Comparison of ENCODE assay signal across 17 cellular contexts in genomic region chr1:230273141-230273710, GRCh38.
A peak's percentile ranks its signal among the peaks of the same experiment; 100 is the strongest.
DNase-seq lines count a peak whose midpoint lies in the region; ATAC-seq and TF ChIP-seq lines count a peak whose summit lies in the region.
"Had no signal": no experiment of that assay in that cellular context is flagged by ENCODE, and none has a peak within 500 bp of the region (broad histone marks: within the 10 kb centered on the region; RNA-seq: fewer than 3 reads in every experiment).

No MANE protein-coding gene starts in this region.

- intact Hi-C loops in activated CD4-positive, alpha-beta memory T cell treated with anti-CD3 and anti-CD28 coated beads for 36 hours (cut with micrococcal nuclease): no loop called here
- intact Hi-C loops in uterus (cut with DNase I; ENCODE audit: low total_unique reads): no loop called here

- H3K9me3 Mint-ChIP-seq in activated naive CD4-positive, alpha-beta T cell treated with anti-CD3 and anti-CD28 coated beads, Interleukin-2, amount 10 ng/mL, durations not matched to agents 7 days and 5 days: no peaks in the 10 kb centered on the region
- no peaks in the 10 kb centered on the region for H3K9me3 Mint-ChIP-seq in activated CD4-positive, alpha-beta memory T cell treated with anti-CD3 and anti-CD28 coated beads for 36 hours

- no peaks in the 10 kb centered on the region for H3K27me3 ChIP-seq in uterus
- H3K27me3 ChIP-seq: heart left ventricle, tibial nerve had no signal

- POLR2A ChIA-PET in activated CD4-positive, alpha-beta memory T cell treated with anti-CD3 and anti-CD28 coated beads for 36 hours (lab: Charles Lee): no interaction called here

- peaks cover 73% of the 10 kb centered on the region for H3K4me1 Mint-ChIP-seq in activated naive CD4-positive, alpha-beta T cell treated with anti-CD3 and anti-CD28 coated beads, Interleukin-2, amount 10 ng/mL, durations not matched to agents 7 days and 5 days
- peaks cover 25% of the 10 kb centered on the region for H3K4me1 Mint-ChIP-seq in activated CD4-positive, alpha-beta memory T cell treated with anti-CD3 and anti-CD28 coated beads for 36 hours (ENCODE audit: low read depth)

- CTCF ChIA-PET in activated naive CD4-positive, alpha-beta T cell treated with anti-CD3 and anti-CD28 coated beads, Interleukin-2, amount 10 ng/mL, durations not matched to agents 7 days and 5 days (lab: Charles Lee): interaction anchor here (0.9 kb wide), 1 partner anchor 12 kb away, joined by 4 read pairs; no protein-coding TSS in a partner anchor
- CTCF ChIA-PET in activated CD4-positive, alpha-beta memory T cell treated with anti-CD3 and anti-CD28 coated beads for 36 hours (lab: Charles Lee): no interaction called here

- no peak overlapping the region for H3K4me3 ChIP-seq in uterus
- H3K4me3 ChIP-seq: heart left ventricle, skin epidermis, tibial nerve had no signal

- no peaks in the 10 kb centered on the region for H3K36me3 ChIP-seq in uterus

- H3K27me3 Mint-ChIP-seq in activated naive CD4-positive, alpha-beta T cell treated with anti-CD3 and anti-CD28 coated beads, Interleukin-2, amount 10 ng/mL, durations not matched to agents 7 days and 5 days: no peaks in the 10 kb centered on the region
- no peaks in the 10 kb centered on the region for H3K27me3 Mint-ChIP-seq in activated CD4-positive, alpha-beta memory T cell treated with anti-CD3 and anti-CD28 coated beads for 36 hours

- TF ChIP-seq CTCF in uterus (IDR thresholded peaks at IDR 0.05): no peak

- H3K4me3 Mint-ChIP-seq in activated naive CD4-positive, alpha-beta T cell treated with anti-CD3 and anti-CD28 coated beads, Interleukin-2, amount 10 ng/mL, durations not matched to agents 7 days and 5 days: no peak overlapping the region
- H3K4me3 Mint-ChIP-seq in activated CD4-positive, alpha-beta memory T cell treated with anti-CD3 and anti-CD28 coated beads for 36 hours: no peak overlapping the region

- no peak for DNase-seq in activated naive CD4-positive, alpha-beta T cell treated with anti-CD3 and anti-CD28 coated beads, Interleukin-2, amount 10 ng/mL, durations not matched to agents 7 days and 5 days
- no peak for DNase-seq in activated naive CD4-positive, alpha-beta T cell treated with anti-CD3 and anti-CD28 coated beads, Interleukin-2, amount 50 U/mL, for 16 hours
- peak; percentile 3 for DNase-seq in activated CD4-positive, alpha-beta memory T cell treated with anti-CD3 and anti-CD28 coated beads for 36 hours
- peak; percentile 35 for DNase-seq in islet precursor cell
- DNase-seq in uterus: peak; percentile 4 to 7
- no peak for DNase-seq in epidermal melanocyte (ENCODE audit: insufficient read length, low spot score)
- DNase-seq in occipital lobe (lab: John Stamatoyannopoulos, UW): no peak
- DNase-seq: heart left ventricle; MM.1S; NCI-H187 treated with DMSO at 0.1 percent for 48 hours; NCI-H446 treated with DMSO at 0.1 percent for 48 hours; stimulated activated CD4-positive, alpha-beta T cell treated with anti-CD3 and anti-CD28 coated beads, Interleukin-4, amount 100 ng/mL, for 4 hours had no signal

- H3K27ac Mint-ChIP-seq in activated naive CD4-positive, alpha-beta T cell treated with anti-CD3 and anti-CD28 coated beads, Interleukin-2, amount 10 ng/mL, durations not matched to agents 7 days and 5 days: peak overlapping the region; percentile 60
- H3K27ac Mint-ChIP-seq in activated CD4-positive, alpha-beta memory T cell treated with anti-CD3 and anti-CD28 coated beads for 36 hours: no peak overlapping the region

- no peak overlapping the region for H3K27ac ChIP-seq in uterus
- H3K27ac ChIP-seq: heart left ventricle, RWPE1, skin epidermis, tibial nerve had no signal

- H3K36me3 Mint-ChIP-seq in activated naive CD4-positive, alpha-beta T cell treated with anti-CD3 and anti-CD28 coated beads, Interleukin-2, amount 10 ng/mL, durations not matched to agents 7 days and 5 days: peaks cover 6% of the 10 kb centered on the region
- H3K36me3 Mint-ChIP-seq in activated CD4-positive, alpha-beta memory T cell treated with anti-CD3 and anti-CD28 coated beads for 36 hours: peaks cover 10% of the 10 kb centered on the region

- H3K4me1 ChIP-seq in uterus: no peaks in the 10 kb centered on the region

- TF ChIP-seq POLR2A in uterus (IDR thresholded peaks at IDR 0.05): no peak

- no peaks in the 10 kb centered on the region for H3K9me3 ChIP-seq in uterus
- H3K9me3 ChIP-seq: heart left ventricle, tibial nerve had no signal

- ATAC-seq in HG03432 (IDR thresholded peaks at IDR 0.05; ENCODE audit: unreplicated experiment): no peak
- ATAC-seq: heart left ventricle, HepG2 had no signal

Comparison
In these comparisons a context has a peak if more than half of its experiments do, and no peak if none do; other contexts are left out.
1. DNase-seq: peak in activated CD4-positive, alpha-beta memory T cell treated with anti-CD3 and anti-CD28 coated beads for 36 hours (single experiment), islet precursor cell (single experiment) and uterus (2 of 2); none in activated naive CD4-positive, alpha-beta T cell treated with anti-CD3 and anti-CD28 coated beads, Interleukin-2, amount 10 ng/mL, durations not matched to agents 7 days and 5 days (single experiment), activated naive CD4-positive, alpha-beta T cell treated with anti-CD3 and anti-CD28 coated beads, Interleukin-2, amount 50 U/mL, for 16 hours (single experiment), epidermal melanocyte (single experiment) and occipital lobe (single experiment).